In the genomic region with DNA sequence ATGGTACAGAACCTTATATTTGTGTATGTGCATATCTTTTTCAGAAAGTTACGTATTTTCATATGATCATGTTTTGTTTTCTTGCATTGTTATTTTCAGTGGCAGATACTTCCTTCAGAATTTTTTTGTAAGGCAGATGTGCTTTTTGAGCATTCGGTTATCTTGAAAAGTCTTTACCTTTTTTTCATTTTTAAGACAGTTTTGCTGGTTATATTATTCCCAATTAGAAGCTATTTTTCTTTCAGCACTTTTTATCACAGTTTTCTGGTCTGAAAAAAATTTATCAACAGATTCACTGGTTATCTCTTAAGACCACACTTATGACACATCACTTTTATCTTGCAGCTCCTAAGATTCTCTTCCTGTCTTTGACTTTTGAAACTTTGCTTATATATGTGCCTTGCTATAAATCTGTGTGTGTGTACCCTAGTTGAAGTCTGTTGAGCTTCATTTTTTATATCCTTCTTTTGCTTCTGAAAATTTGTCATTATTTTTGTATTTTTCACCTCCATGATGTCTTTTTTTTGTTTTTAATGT, we compare ENCODE assay signal across 1 cellular context.
TF ChIP-seq lines count a peak whose summit lies in the region.

No MANE protein-coding gene starts in this region.

TF ChIP-seq in K562, 482 proteins besides CTCF, POLR2A, EP300 and RAD21:
- TF ChIP-seq RBM15 (IDR thresholded peaks at IDR 0.05; ENCODE audit: insufficient read depth, low read length) (no peak), NFIX (CRISPR knock-in tag; IDR thresholded peaks at IDR 0.05; ENCODE audit: low read depth) (no peak), ZNF316 (IDR thresholded peaks at IDR 0.05) (no peak), PHF21A (IDR thresholded peaks at IDR 0.05; ENCODE audit: borderline replicate concordance, low read depth) (no peak), POLR2B (IDR thresholded peaks at IDR 0.05; ENCODE audit: low read depth, partially characterized antibody) (no peak), CBFA2T3 (IDR thresholded peaks at IDR 0.05) (peak; percentile 9; the same call in 1 of the 2 replicates), DMBX1 (CRISPR knock-in tag; IDR thresholded peaks at IDR 0.05; ENCODE audit: borderline replicate concordance) (no peak), TAL1 (IDR thresholded peaks at IDR 0.05) (peak; percentile 40; the same call in 1 of the 2 replicates), ARID1B (IDR thresholded peaks at IDR 0.05) (peak; percentile 57), FOSL1 (tag; conservative IDR thresholded peaks at IDR 0.05) (peak; percentile 91), ZFP1 (CRISPR knock-in tag; IDR thresholded peaks at IDR 0.05) (peak; percentile 99), ZNF263 (CRISPR knock-in tag; IDR thresholded peaks at IDR 0.05; ENCODE audit: borderline replicate concordance) (no peak)
- TF ChIP-seq, protein P1, sequence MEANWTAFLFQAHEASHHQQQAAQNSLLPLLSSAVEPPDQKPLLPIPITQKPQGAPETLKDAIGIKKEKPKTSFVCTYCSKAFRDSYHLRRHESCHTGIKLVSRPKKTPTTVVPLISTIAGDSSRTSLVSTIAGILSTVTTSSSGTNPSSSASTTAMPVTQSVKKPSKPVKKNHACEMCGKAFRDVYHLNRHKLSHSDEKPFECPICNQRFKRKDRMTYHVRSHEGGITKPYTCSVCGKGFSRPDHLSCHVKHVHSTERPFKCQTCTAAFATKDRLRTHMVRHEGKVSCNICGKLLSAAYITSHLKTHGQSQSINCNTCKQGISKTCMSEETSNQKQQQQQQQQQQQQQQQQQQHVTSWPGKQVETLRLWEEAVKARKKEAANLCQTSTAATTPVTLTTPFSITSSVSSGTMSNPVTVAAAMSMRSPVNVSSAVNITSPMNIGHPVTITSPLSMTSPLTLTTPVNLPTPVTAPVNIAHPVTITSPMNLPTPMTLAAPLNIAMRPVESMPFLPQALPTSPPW (CRISPR knock-in tag; IDR thresholded peaks at IDR 0.05) = no peak
- TF ChIP-seq, protein P2, sequence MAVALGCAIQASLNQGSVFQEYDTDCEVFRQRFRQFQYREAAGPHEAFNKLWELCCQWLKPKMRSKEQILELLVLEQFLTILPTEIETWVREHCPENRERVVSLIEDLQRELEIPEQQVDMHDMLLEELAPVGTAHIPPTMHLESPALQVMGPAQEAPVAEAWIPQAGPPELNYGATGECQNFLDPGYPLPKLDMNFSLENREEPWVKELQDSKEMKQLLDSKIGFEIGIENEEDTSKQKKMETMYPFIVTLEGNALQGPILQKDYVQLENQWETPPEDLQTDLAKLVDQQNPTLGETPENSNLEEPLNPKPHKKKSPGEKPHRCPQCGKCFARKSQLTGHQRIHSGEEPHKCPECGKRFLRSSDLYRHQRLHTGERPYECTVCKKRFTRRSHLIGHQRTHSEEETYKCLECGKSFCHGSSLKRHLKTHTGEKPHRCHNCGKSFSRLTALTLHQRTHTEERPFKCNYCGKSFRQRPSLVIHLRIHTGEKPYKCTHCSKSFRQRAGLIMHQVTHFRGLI (CRISPR knock-in tag; IDR thresholded peaks at IDR 0.05) = no peak
- TF ChIP-seq, protein P3, sequence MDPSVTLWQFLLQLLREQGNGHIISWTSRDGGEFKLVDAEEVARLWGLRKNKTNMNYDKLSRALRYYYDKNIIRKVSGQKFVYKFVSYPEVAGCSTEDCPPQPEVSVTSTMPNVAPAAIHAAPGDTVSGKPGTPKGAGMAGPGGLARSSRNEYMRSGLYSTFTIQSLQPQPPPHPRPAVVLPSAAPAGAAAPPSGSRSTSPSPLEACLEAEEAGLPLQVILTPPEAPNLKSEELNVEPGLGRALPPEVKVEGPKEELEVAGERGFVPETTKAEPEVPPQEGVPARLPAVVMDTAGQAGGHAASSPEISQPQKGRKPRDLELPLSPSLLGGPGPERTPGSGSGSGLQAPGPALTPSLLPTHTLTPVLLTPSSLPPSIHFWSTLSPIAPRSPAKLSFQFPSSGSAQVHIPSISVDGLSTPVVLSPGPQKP (CRISPR knock-in tag; IDR thresholded peaks at IDR 0.05) = no peak
